In genomic region chr13:44932850-44933251, GRCh38 we compare ENCODE assay signal across 12 cellular contexts. TPM values are rescaled to one million over a fixed set of nuclear protein-coding genes. Genes with fewer than 3 reads are reported as not detected.
DNase-seq lines count a peak whose midpoint lies in the region; ATAC-seq, FAIRE-seq and TF ChIP-seq lines count a peak whose summit lies in the region.
"Had no signal": no experiment of that assay in that cellular context is flagged by ENCODE, and none has a peak within 500 bp of the region (broad histone marks: within the 10 kb centered on the region; RNA-seq: fewer than 3 reads in every experiment).

No MANE protein-coding gene starts in this region.

- peaks cover 6% of the 10 kb centered on the region for H3K27me3 Mint-ChIP-seq in activated CD4-positive, alpha-beta memory T cell treated with anti-CD3 and anti-CD28 coated beads for 36 hours

- no peaks in the 10 kb centered on the region for H3K9me3 Mint-ChIP-seq in activated CD4-positive, alpha-beta memory T cell treated with anti-CD3 and anti-CD28 coated beads for 36 hours

- CTCF ChIA-PET in activated CD4-positive, alpha-beta memory T cell treated with anti-CD3 and anti-CD28 coated beads for 36 hours (lab: Charles Lee): no interaction called here

- no peaks in the 10 kb centered on the region for H3K36me3 Mint-ChIP-seq in activated CD4-positive, alpha-beta memory T cell treated with anti-CD3 and anti-CD28 coated beads for 36 hours

- no peaks in the 10 kb centered on the region for H3K36me3 ChIP-seq in bronchial epithelial cell (ENCODE audit: control insufficient read depth, insufficient read depth, low read length)
- H3K36me3 ChIP-seq: neutrophil had no signal

- TF ChIP-seq CTCF in bronchial epithelial cell (IDR thresholded peaks at IDR 0.05; ENCODE audit: insufficient read depth, low read length, severe bottlenecking): no peak

- no peak overlapping the region for H3K27ac Mint-ChIP-seq in activated CD4-positive, alpha-beta memory T cell treated with anti-CD3 and anti-CD28 coated beads for 36 hours

- FAIRE-seq in bronchial epithelial cell (lab: Jason Lieb, UNC): no peak

- H3K4me3 Mint-ChIP-seq in activated CD4-positive, alpha-beta memory T cell treated with anti-CD3 and anti-CD28 coated beads for 36 hours: no peak overlapping the region

- peaks cover 4% of the 10 kb centered on the region for H3K4me1 Mint-ChIP-seq in activated CD4-positive, alpha-beta memory T cell treated with anti-CD3 and anti-CD28 coated beads for 36 hours (ENCODE audit: low read depth)

- ATAC-seq in GM18498 (IDR thresholded peaks at IDR 0.05; ENCODE audit: unreplicated experiment): no peak
- ATAC-seq in HG03196 (IDR thresholded peaks at IDR 0.05; ENCODE audit: unreplicated experiment): no peak
- ATAC-seq in GM18502 (IDR thresholded peaks at IDR 0.05; ENCODE audit: poor library complexity, unreplicated experiment): no peak

- no peaks in the 10 kb centered on the region for H3K27me3 ChIP-seq in bronchial epithelial cell (ENCODE audit: control insufficient read depth, insufficient read depth, low read length)
- H3K27me3 ChIP-seq: neutrophil had no signal

- POLR2A ChIA-PET in activated CD4-positive, alpha-beta memory T cell treated with anti-CD3 and anti-CD28 coated beads for 36 hours (lab: Charles Lee): no interaction called here

- H3K4me3 ChIP-seq in bronchial epithelial cell (ENCODE audit: low read depth, low read length): no peak overlapping the region

- DNase-seq in M059J (ENCODE audit: low read depth) (peak; percentile 84), bronchial epithelial cell (ENCODE audit: low read depth) (peak; percentile 71), kidney glomerular epithelial cell (lab: John Stamatoyannopoulos, UW) (peak; percentile 19), smooth muscle cell of the brain vasculature (ENCODE audit: low read depth, low spot score) (peak; percentile 37)
- no peak for DNase-seq in activated CD4-positive, alpha-beta memory T cell treated with anti-CD3 and anti-CD28 coated beads for 36 hours
- DNase-seq: activated effector memory CD4-positive, alpha-beta T cell treated with Interleukin-2 at 50 U/mL for 16 hours; DMS153; stimulated activated CD8-positive, alpha-beta memory T cell treated with anti-CD3 and anti-CD28 coated beads, Interleukin-4, amount 100 ng/mL, for 48 hours had no signal

- intact Hi-C loops in activated CD4-positive, alpha-beta memory T cell treated with anti-CD3 and anti-CD28 coated beads for 36 hours (cut with micrococcal nuclease): no loop called here

RNA-seq across cellular contexts. Expression of gene NUFIP1, which starts 56.4 kb away (rescaled TPM):
- 3.9 and 5.8 TPM in 2 replicates for total RNA-seq in M059J (2014; rRNA removed; shearing (Covaris generic))
- total RNA-seq in bronchial epithelial cell: 2.6 and 3.2 TPM in 2 replicates
- total RNA-seq in activated CD4-positive, alpha-beta memory T cell treated with anti-CD3 and anti-CD28 coated beads for 36 hours: 1 to 10 TPM; 9.3 to 9.5 TPM

RNA-seq across cellular contexts. Expression of gene GPALPP1, which starts 56.5 kb away (rescaled TPM):
- 13.4 and 25.8 TPM in 2 replicates for total RNA-seq in M059J (2014; rRNA removed; shearing (Covaris generic))
- total RNA-seq in bronchial epithelial cell: 16.1 and 23.7 TPM in 2 replicates
- total RNA-seq in activated CD4-positive, alpha-beta memory T cell treated with anti-CD3 and anti-CD28 coated beads for 36 hours: 10 to 100 TPM; 30.1 to 32.7 TPM
